Comparison of ENCODE assay signal across 14 cellular contexts in genomic region chr11:117020873-117021564, GRCh38.
A peak's percentile ranks its signal among the peaks of the same experiment; 100 is the strongest.
DNase-seq lines count a peak whose midpoint lies in the region; ATAC-seq, FAIRE-seq and TF ChIP-seq lines count a peak whose summit lies in the region.
"Had no signal": no experiment of that assay in that cellular context is flagged by ENCODE, and none has a peak within 500 bp of the region (broad histone marks: within the 10 kb centered on the region; RNA-seq: fewer than 3 reads in every experiment).

No MANE protein-coding gene starts in this region.

- DNase-seq in CD14-positive monocyte (ENCODE audit: low spot score) (no peak), myocyte (ENCODE audit: low read depth) (peak; percentile 26), small intestine (no peak), heart left ventricle (no peak), NCI-H510A (lab: John Stamatoyannopoulos, UW) (no peak)
- DNase-seq: activated CD4-positive, alpha-beta T cell treated with anti-CD3 and anti-CD28 coated beads, Interleukin-2, amount 50 U/mL, for 1 hour; amniotic stem cell; effector memory CD4-positive, alpha-beta T cell; NCI-H1092; SHP77 treated with DMSO at 0.1 percent for 48 hours had no signal

- no peaks in the 10 kb centered on the region for H3K27me3 Mint-ChIP-seq in CD14-positive monocyte (ENCODE audit: low read depth in 3 of 3)
- no peaks in the 10 kb centered on the region for H3K27me3 Mint-ChIP-seq in activated T-helper 17 cell treated with anti-CD3 and anti-CD28 coated beads, Interleukin-2, amount 50 U/mL, for 72 hours

- TF ChIP-seq CTCF in CD14-positive monocyte (IDR thresholded peaks at IDR 0.05) (no peak), heart left ventricle (IDR thresholded peaks at IDR 0.05) (no peak)

- H3K27ac ChIP-seq in small intestine (ENCODE audit: low read depth in 1 of 2, low read length in 1 of 2) (no peak overlapping the region), heart left ventricle (no peak overlapping the region)
- H3K27ac ChIP-seq: C4-2B had no signal

- H3K27me3 ChIP-seq in small intestine (ENCODE audit: control insufficient read depth in 2 of 2, insufficient read depth in 2 of 2, low read length in 2 of 2) (no peaks in the 10 kb centered on the region), heart left ventricle (no peaks in the 10 kb centered on the region)

- H3K4me3 Mint-ChIP-seq in CD14-positive monocyte, result no peak overlapping the region
- peak overlapping the region; percentile 61 for H3K4me3 Mint-ChIP-seq in activated T-helper 17 cell treated with anti-CD3 and anti-CD28 coated beads, Interleukin-2, amount 50 U/mL, for 72 hours

- H3K27ac Mint-ChIP-seq in CD14-positive monocyte, result peak overlapping the region in 5 of 7 donors; percentile 11 to 42 (median 33)
- H3K27ac Mint-ChIP-seq in activated T-helper 17 cell treated with anti-CD3 and anti-CD28 coated beads, Interleukin-2, amount 50 U/mL, for 72 hours, result peak overlapping the region; percentile 72

- 20 to 60% (median 39%) methylated on average over 6 of the region's 6 CpGs for WGBS in small intestine, 3 donors
- 88 to 93% (median 92%) methylated on average over 6 of the region's 6 CpGs for WGBS in heart left ventricle, 4 donors

- no peak for FAIRE-seq in small intestine (lab: Jason Lieb, UNC)

- ATAC-seq in GM19395 (IDR thresholded peaks at IDR 0.05; ENCODE audit: unreplicated experiment), result peak; percentile 44
- peak; percentile 36 for ATAC-seq in activated T-helper 17 cell treated with anti-CD3 and anti-CD28 coated beads, Interleukin-2, amount 50 U/mL, for 72 hours (replicated peaks)
- no peak for ATAC-seq in HG03342 (IDR thresholded peaks at IDR 0.05; ENCODE audit: unreplicated experiment)
- ATAC-seq in heart left ventricle, result no peak

- peaks cover 54% of the 10 kb centered on the region for H3K4me1 Mint-ChIP-seq in CD14-positive monocyte
- peaks cover 53% of the 10 kb centered on the region for H3K4me1 Mint-ChIP-seq in activated T-helper 17 cell treated with anti-CD3 and anti-CD28 coated beads, Interleukin-2, amount 50 U/mL, for 72 hours

- H3K36me3 ChIP-seq in small intestine (ENCODE audit: control insufficient read depth in 2 of 2, insufficient read depth in 2 of 2, low read length in 2 of 2), result no peaks in the 10 kb centered on the region
- H3K36me3 ChIP-seq in heart left ventricle, result no peaks in the 10 kb centered on the region

- peaks cover 3 to 8% of the 10 kb centered on the region in 2 donors for H3K36me3 Mint-ChIP-seq in CD14-positive monocyte
- H3K36me3 Mint-ChIP-seq in activated T-helper 17 cell treated with anti-CD3 and anti-CD28 coated beads, Interleukin-2, amount 50 U/mL, for 72 hours (ENCODE audit: low read depth), result peaks cover 13% of the 10 kb centered on the region

- H3K4me1 ChIP-seq in small intestine (ENCODE audit: control insufficient read depth in 2 of 2, insufficient read depth in 1 of 2, low read depth in 1 of 2, low read length in 1 of 2) (peaks cover 9 to 14% of the 10 kb centered on the region in 2 donors), heart left ventricle (peaks cover 0 to 64% (median 23%) of the 10 kb centered on the region in 12 donors)

- TF ChIP-seq POLR2A in heart left ventricle (IDR thresholded peaks at IDR 0.05), result no peak

- intact Hi-C loops in CD14-positive monocyte (cut with micrococcal nuclease) (no loop called here), heart left ventricle (cut with DNase I) (loop anchor here in 1 of 10 donors (10.0 kb wide), 1 partner anchor 74 kb away; the partner anchor contains the start of gene SIK3)

- H3K9me3 Mint-ChIP-seq in CD14-positive monocyte, result peaks cover under 1 to 6% (median 2%) of the 10 kb centered on the region in 7 donors
- no peaks in the 10 kb centered on the region for H3K9me3 Mint-ChIP-seq in activated T-helper 17 cell treated with anti-CD3 and anti-CD28 coated beads, Interleukin-2, amount 50 U/mL, for 72 hours

- no peak overlapping the region for H3K4me3 ChIP-seq in small intestine (ENCODE audit: low read depth in 1 of 2, low read length in 2 of 2)
- H3K4me3 ChIP-seq in heart left ventricle, result no peak overlapping the region

- H3K9me3 ChIP-seq in small intestine (ENCODE audit: control insufficient read depth, low read depth) (no peaks in the 10 kb centered on the region), heart left ventricle (peaks cover 0 to 4% (median 0%) of the 10 kb centered on the region in 12 donors)

Comparison
In these comparisons a context has a peak if more than half of its experiments do, and no peak if none do; other contexts are left out.
1. ATAC-seq: peak in GM19395 (single experiment) and activated T-helper 17 cell treated with anti-CD3 and anti-CD28 coated beads, Interleukin-2, amount 50 U/mL, for 72 hours (single experiment); none in HG03342 (single experiment) and heart left ventricle (0 of 4).